ENCODE assay signal across 1 cellular context in genomic region chr11:117020873-117021564, GRCh38.
TF ChIP-seq lines count a peak whose summit lies in the region.

No MANE protein-coding gene starts in this region.

TF ChIP-seq in GM23338, 12 proteins besides CTCF, POLR2A, EP300 and RAD21 (continued from another document):
- TF ChIP-seq REST (IDR thresholded peaks at IDR 0.05; ENCODE audit: unreplicated experiment) (no peak), ETS1 (IDR thresholded peaks at IDR 0.05) (no peak), JUNB (IDR thresholded peaks at IDR 0.05; ENCODE audit: unreplicated experiment) (no peak), CREB1 (CRISPR knock-in tag; IDR thresholded peaks at IDR 0.05; ENCODE audit: low read depth) (no peak), STAT1 (IDR thresholded peaks at IDR 0.05; ENCODE audit: unreplicated experiment) (no peak), POLR2AphosphoS5 (IDR thresholded peaks at IDR 0.05; ENCODE audit: low read depth) (no peak), EZH2phosphoT487 (IDR thresholded peaks at IDR 0.05; ENCODE audit: unreplicated experiment) (no peak), EZH2 (IDR thresholded peaks at IDR 0.05; ENCODE audit: low read depth, unreplicated experiment) (no peak), ZNF114 (CRISPR knock-in tag; IDR thresholded peaks at IDR 0.05) (no peak), NANOG (IDR thresholded peaks at IDR 0.05; ENCODE audit: borderline replicate concordance) (no peak)
TF ChIP-seq in GM23338: peak in this region for 0.
